ENCODE assay signal across 24 cellular contexts in the genomic region with DNA sequence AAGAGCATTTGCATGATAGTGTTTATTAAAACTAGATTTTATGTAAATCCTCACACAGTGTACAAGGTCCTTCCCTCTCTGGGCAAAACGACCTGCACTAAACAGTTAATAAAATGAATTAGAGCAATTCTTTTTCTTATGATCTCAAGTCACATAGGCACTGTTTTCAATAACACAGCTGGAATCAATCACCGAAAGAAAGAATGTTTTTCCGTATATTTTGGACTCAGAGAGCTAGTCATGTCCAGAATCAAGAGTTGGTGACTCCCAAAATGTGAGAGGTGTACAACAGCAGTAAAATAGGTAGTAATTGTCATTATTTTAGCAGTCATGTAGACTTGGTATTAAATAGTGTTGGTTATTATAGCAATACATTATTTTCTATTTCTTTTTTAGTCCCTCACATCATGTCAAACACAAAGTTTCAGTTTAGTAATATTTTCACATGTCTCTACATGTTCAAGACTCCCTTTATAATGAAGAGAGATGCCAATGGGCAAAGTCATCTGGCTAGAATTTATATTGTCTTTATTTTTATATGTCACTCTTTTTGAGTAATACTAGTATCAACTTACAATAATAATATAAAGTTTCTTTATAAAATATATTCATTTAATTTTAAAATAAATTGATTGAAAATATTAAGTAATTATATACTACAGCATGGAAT.
A peak's percentile ranks its signal among the peaks of the same experiment; 100 is the strongest.
DNase-seq lines count a peak whose midpoint lies in the region; ATAC-seq and TF ChIP-seq lines count a peak whose summit lies in the region.
"Had no signal": no experiment of that assay in that cellular context is flagged by ENCODE, and none has a peak within 500 bp of the region (broad histone marks: within the 10 kb centered on the region; RNA-seq: fewer than 3 reads in every experiment).

No MANE protein-coding gene starts in this region.

- ATAC-seq in GM21367 (IDR thresholded peaks at IDR 0.05; ENCODE audit: unreplicated experiment): no peak
- ATAC-seq in HG03432 (IDR thresholded peaks at IDR 0.05; ENCODE audit: unreplicated experiment): no peak
- ATAC-seq: A549, GM12878, HepG2 had no signal

- no peak overlapping the region for H3K27ac ChIP-seq in RWPE1
- H3K27ac ChIP-seq: A549, PC-9 had no signal

- intact Hi-C loops in posterior vena cava (cut with DNase I): no loop called here

- POLR2A ChIA-PET in RWPE1 (lab: Yijun Ruan, JAX; ENCODE audit: low non-redundant PET): no interaction called here

- DNase-seq in AG10803 (ENCODE audit: low read depth) (peak; percentile 27), RWPE1 (ENCODE audit: low spot score) (peak; percentile 21), epithelial cell of esophagus (ENCODE audit: low read depth) (peak; percentile 68), foreskin fibroblast (peak; percentile 26 to 71), posterior vena cava (ENCODE audit: low spot score) (no peak), AG08396 (ENCODE audit: low spot score) (no peak)
- DNase-seq: CD4-positive, CD25-positive, alpha-beta regulatory T cell; COR-L47; DMS 273 treated with DMSO at 0.1 percent for 48 hours; DMS79 treated with DMSO at 0.1 percent for 48 hours; KG1; NCI-H1092 treated with DMSO at 0.1 percent for 48 hours; NCI-H1436 treated with DMSO at 0.1 percent for 48 hours; NCI-H1930; NCI-H748 treated with DMSO at 0.1 percent for 48 hours; PC-9; RPMI8226; SIG-M5; SK-N-SH had no signal

- CTCF ChIA-PET in RWPE1 (lab: Yijun Ruan, JAX): no interaction called here

- TF ChIP-seq CTCF in AG10803 (conservative IDR thresholded peaks at IDR 0.05; ENCODE audit: low read length): no peak
- TF ChIP-seq CTCF in RWPE1 (conservative IDR thresholded peaks at IDR 0.05; ENCODE audit: low read depth): no peak
- no peak for TF ChIP-seq CTCF in epithelial cell of esophagus (IDR thresholded peaks at IDR 0.05; ENCODE audit: insufficient read depth, low read depth, low read length, missing control alignments)
- no peak for TF ChIP-seq CTCF in foreskin fibroblast (IDR thresholded peaks at IDR 0.05; ENCODE audit: low read depth, low read length)

- H3K4me3 ChIP-seq in AG10803 (ENCODE audit: low read length) (no peak overlapping the region), epithelial cell of esophagus (ENCODE audit: low read length) (no peak overlapping the region), foreskin fibroblast (ENCODE audit: low read depth in 1 of 2, low read length in 2 of 2) (no peak overlapping the region)
- H3K4me3 ChIP-seq: A549, GM12878, PC-9 had no signal

Comparison
In these comparisons a context has a peak if more than half of its experiments do, and no peak if none do; other contexts are left out.
1. DNase-seq: peak in AG10803 (single experiment), RWPE1 (single experiment), epithelial cell of esophagus (single experiment) and foreskin fibroblast (2 of 2); none in posterior vena cava (single experiment) and AG08396 (single experiment).